27 cellular contexts compared by ENCODE assay signal in genomic region chr2:171943869-171944268, GRCh38.
"Had no signal": no experiment of that assay in that cellular context is flagged by ENCODE, and none has a peak within 500 bp of the region (broad histone marks: within the 10 kb centered on the region; RNA-seq: fewer than 3 reads in every experiment).

No MANE protein-coding gene starts in this region.

- H3K4me1 ChIP-seq: stomach, suprapubic skin, testis, thyroid gland, tibial artery, tibial nerve, transverse colon, upper lobe of left lung, upper lobe of right lung, uterus, vagina had no signal

- H3K36me3 ChIP-seq: thyroid gland, transverse colon, uterus, vagina had no signal

- H3K27ac ChIP-seq: stomach, suprapubic skin, testis, thoracic aorta, thyroid gland, tibial artery, tibial nerve, transverse colon, upper lobe of left lung, upper lobe of right lung, uterus, vagina had no signal

- H3K9me3 ChIP-seq: stomach, suprapubic skin, testis, thoracic aorta, thyroid gland, tibial artery, tibial nerve, transverse colon, upper lobe of left lung, upper lobe of right lung, uterus, vagina had no signal

- DNase-seq: stimulated activated CD4-positive, alpha-beta T cell treated with anti-CD3 and anti-CD28 coated beads, Interleukin-2, amount 100 ng/mL, for 48 hours; stimulated activated CD4-positive, alpha-beta T cell treated with anti-CD3 and anti-CD28 coated beads, Interleukin-4, amount 100 ng/mL, for 1 hour; stimulated activated CD4-positive, alpha-beta T cell treated with anti-CD3 and anti-CD28 coated beads, Interleukin-4, amount 100 ng/mL, for 24 hours; stimulated activated CD4-positive, alpha-beta T cell treated with anti-CD3 and anti-CD28 coated beads, Interleukin-4, amount 100 ng/mL, for 4 hours; stimulated activated CD8-positive, alpha-beta memory T cell treated with anti-CD3 and anti-CD28 coated beads, Interleukin-4, amount 100 ng/mL, for 48 hours; stimulated activated naive B cell treated with anti-CD40 and anti-IgM and Interleukin-4, amounts not matched to agents 10 μg/mL and 1 μg/mL and 100 μg/mL, for 72 hours; stimulated activated naive CD4-positive, alpha-beta T cell; stimulated activated naive CD4-positive, alpha-beta T cell treated with Interleukin-2 at 50 U/mL for 16 hours; stimulated activated naive CD8-positive, alpha-beta T cell treated with anti-CD3 and anti-CD28 coated beads, Interleukin-15, amount 100 ng/mL, for 72 hours; stimulated activated naive CD8-positive, alpha-beta T cell treated with anti-CD3 and anti-CD28 coated beads, Interleukin-15, Interleukin-2, amounts not matched to agents 100 U/mL and 50 U/mL, for 24 hours; stomach; substantia nigra; testis; thyroid gland; tibial artery; transverse colon; trophoblast cell; upper lobe of left lung; upper lobe of right lung; uterus had no signal

- ATAC-seq: stimulated activated effector memory CD8-positive, alpha-beta T cell treated with anti-CD3 and anti-CD28 coated beads, Interleukin-12 subunit alpha, Interleukin-12 subunit beta, amount 100 ng/mL, for 72 hours; stimulated activated memory B cell treated with anti-CD40 and anti-IgM and Interleukin-4, amounts not matched to agents 10 μg/mL and 1 μg/mL and 100 μg/mL, for 72 hours; stimulated activated naive B cell treated with anti-CD40 and anti-IgM and Interleukin-4, amounts not matched to agents 10 μg/mL and 1 μg/mL and 100 μg/mL, for 72 hours; stimulated activated naive CD8-positive, alpha-beta T cell treated with anti-CD3 and anti-CD28 coated beads, Interleukin-15, amount 100 ng/mL, for 72 hours; stimulated activated naive CD8-positive, alpha-beta T cell treated with anti-CD3 and anti-CD28 coated beads, Interleukin-15, Interleukin-2, amounts not matched to agents 100 U/mL and 50 U/mL, for 24 hours; upper lobe of right lung had no signal

- H3K27me3 ChIP-seq: stomach, suprapubic skin, testis, thyroid gland, tibial artery, tibial nerve, transverse colon, upper lobe of left lung, upper lobe of right lung, uterus, vagina had no signal

- FAIRE-seq: urothelium cell line had no signal

- H3K4me3 ChIP-seq: stomach, suprapubic skin, testis, thoracic aorta, thyroid gland, tibial artery, tibial nerve, transverse colon, upper lobe of left lung, upper lobe of right lung, uterus, vagina had no signal
